Comparison of ENCODE assay signal across 8 cellular contexts in the genomic region with DNA sequence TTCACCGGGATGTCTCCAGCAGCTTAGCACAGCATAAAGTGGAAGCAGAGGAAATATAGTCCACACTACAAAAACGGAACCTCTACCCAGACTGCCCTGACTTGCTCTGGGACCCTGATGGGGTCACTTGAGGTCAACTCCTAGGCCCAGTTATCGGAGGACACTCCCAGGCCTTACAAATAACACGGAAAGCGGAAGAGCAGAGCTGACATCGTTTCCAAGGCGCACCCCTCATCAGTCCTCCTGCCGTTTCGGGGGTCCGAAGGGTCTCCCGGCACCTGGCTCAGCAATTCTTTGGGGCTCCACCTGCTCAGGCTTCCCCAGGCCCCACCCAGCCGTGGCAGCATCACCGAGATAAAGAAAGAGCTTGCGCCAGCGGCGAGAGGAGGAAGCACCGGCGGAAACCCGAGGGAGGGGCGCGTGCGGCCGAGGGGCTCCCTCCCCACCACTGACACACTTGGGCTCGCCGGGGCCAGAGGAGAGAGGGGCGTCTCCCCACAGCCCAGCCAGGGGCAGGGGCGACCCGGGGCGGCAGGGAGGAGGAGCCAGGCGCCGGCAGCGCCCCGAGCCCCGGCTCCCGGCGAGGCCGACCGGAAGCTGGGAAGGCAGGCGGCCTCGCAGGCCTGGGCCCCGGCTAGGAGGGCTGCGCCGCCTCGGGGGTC. TPM values are rescaled to one million over a fixed set of nuclear protein-coding genes. Genes with fewer than 3 reads are reported as not detected.
DNase-seq lines count a peak whose midpoint lies in the region; ATAC-seq and TF ChIP-seq lines count a peak whose summit lies in the region.

No MANE protein-coding gene starts in this region.

- peaks cover 12% of the 10 kb centered on the region for H3K4me1 Mint-ChIP-seq in endothelial cell (ENCODE audit: unreplicated experiment)
- peaks cover 40% of the 10 kb centered on the region for H3K4me1 Mint-ChIP-seq in stimulated activated naive CD8-positive, alpha-beta T cell treated with anti-CD3 and anti-CD28 coated beads, Interleukin-15, Interleukin-2, amounts not matched to agents 100 ng/mL and 50 ng/mL, for 24 hours (ENCODE audit: low read depth)

- H3K9me3 Mint-ChIP-seq in endothelial cell (ENCODE audit: unreplicated experiment): no peaks in the 10 kb centered on the region
- H3K9me3 Mint-ChIP-seq in stimulated activated naive CD8-positive, alpha-beta T cell treated with anti-CD3 and anti-CD28 coated beads, Interleukin-15, Interleukin-2, amounts not matched to agents 100 ng/mL and 50 ng/mL, for 24 hours: no peaks in the 10 kb centered on the region

- CTCF ChIA-PET in AG04449 (lab: Yijun Ruan, JAX): interaction anchor here (1.2 to 12.3 kb wide), 5 partner anchors 13 to 161 kb away, joined by 3 to 218 read pairs (median 4); no protein-coding TSS in a partner anchor

- POLR2A ChIA-PET in AG04449 (lab: Yijun Ruan, JAX): interaction anchor here (1.0 to 1.8 kb wide), 2 partner anchors 41 to 64 kb away, joined by 3 to 5 read pairs; no protein-coding TSS in a partner anchor

- ATAC-seq in GM18907 (IDR thresholded peaks at IDR 0.05; ENCODE audit: unreplicated experiment): peak; percentile 18
- peak; percentile 56 for ATAC-seq in mucosa of descending colon

- peaks cover 31% of the 10 kb centered on the region for H3K4me1 ChIP-seq in mucosa of descending colon (ENCODE audit: low read depth)

- no peaks in the 10 kb centered on the region for H3K36me3 ChIP-seq in mucosa of descending colon (ENCODE audit: low read depth)

- no peaks in the 10 kb centered on the region for H3K9me3 ChIP-seq in mucosa of descending colon

- no peak for DNase-seq in AG04449 (ENCODE audit: low read depth, low spot score)
- DNase-seq in NAMALWA (ENCODE audit: low spot score): peak; percentile 75
- peak; percentile 80 for DNase-seq in activated CD8-positive, alpha-beta memory T cell treated with anti-CD3 and anti-CD28 coated beads, Interleukin-2, amount 50 U/mL, for 48 hours
- peak; percentile 57 for DNase-seq in endothelial cell (ENCODE audit: low spot score)
- peak; percentile 72 to 87 (median 81) for DNase-seq in mucosa of descending colon
- DNase-seq in NCI-H187 treated with DMSO at 0.1 percent for 48 hours (lab: John Stamatoyannopoulos, UW): no peak

- intact Hi-C loops in mucosa of descending colon (cut with DNase I, micrococcal nuclease): no loop called here

- H3K4me3 ChIP-seq in AG04449 (ENCODE audit: low read depth, low read length) (peak overlapping the region; percentile 78), mucosa of descending colon (peak overlapping the region; percentile 93)

- peaks cover 13% of the 10 kb centered on the region for H3K36me3 Mint-ChIP-seq in endothelial cell (ENCODE audit: low read depth, unreplicated experiment)
- H3K36me3 Mint-ChIP-seq in stimulated activated naive CD8-positive, alpha-beta T cell treated with anti-CD3 and anti-CD28 coated beads, Interleukin-15, Interleukin-2, amounts not matched to agents 100 ng/mL and 50 ng/mL, for 24 hours (ENCODE audit: low read depth): peaks cover 22% of the 10 kb centered on the region

- TF ChIP-seq CTCF in AG04449 (IDR thresholded peaks at IDR 0.05; ENCODE audit: insufficient read depth, low read length, missing control alignments) (no peak), endothelial cell (IDR thresholded peaks at IDR 0.05; ENCODE audit: unreplicated experiment) (peak; percentile 14), mucosa of descending colon (IDR thresholded peaks at IDR 0.05) (no peak)

- H3K4me3 Mint-ChIP-seq in endothelial cell (ENCODE audit: unreplicated experiment): peak overlapping the region; percentile 96
- peak overlapping the region; percentile 92 for H3K4me3 Mint-ChIP-seq in stimulated activated naive CD8-positive, alpha-beta T cell treated with anti-CD3 and anti-CD28 coated beads, Interleukin-15, Interleukin-2, amounts not matched to agents 100 ng/mL and 50 ng/mL, for 24 hours

- H3K27me3 Mint-ChIP-seq in endothelial cell (ENCODE audit: unreplicated experiment): peaks cover 16% of the 10 kb centered on the region
- H3K27me3 Mint-ChIP-seq in stimulated activated naive CD8-positive, alpha-beta T cell treated with anti-CD3 and anti-CD28 coated beads, Interleukin-15, Interleukin-2, amounts not matched to agents 100 ng/mL and 50 ng/mL, for 24 hours: no peaks in the 10 kb centered on the region

- peak overlapping the region; percentile 88 for H3K27ac Mint-ChIP-seq in endothelial cell (ENCODE audit: unreplicated experiment)
- H3K27ac Mint-ChIP-seq in stimulated activated naive CD8-positive, alpha-beta T cell treated with anti-CD3 and anti-CD28 coated beads, Interleukin-15, Interleukin-2, amounts not matched to agents 100 ng/mL and 50 ng/mL, for 24 hours: peak overlapping the region; percentile 92

RNA-seq across cellular contexts. Expression of gene CORO7, which starts 0.7 kb away (rescaled TPM):
- 103 TPM for total RNA-seq in endothelial cell (ENCODE audit: unreplicated experiment)
- total RNA-seq in mucosa of descending colon: 10 to 100 TPM; 40.0 to 61.2 (median 49.1) TPM

RNA-seq across cellular contexts. Expression of gene DNAJA3, which starts 10.0 kb away (rescaled TPM):
- total RNA-seq in endothelial cell (ENCODE audit: unreplicated experiment): 32.0 TPM
- 10 to 100 TPM; 47.0 to 58.3 (median 54.8) TPM for total RNA-seq in mucosa of descending colon

RNA-seq across cellular contexts. Expression of gene VASN, which starts 44.0 kb away (rescaled TPM):
- total RNA-seq in endothelial cell (ENCODE audit: unreplicated experiment): 0.67 TPM
- total RNA-seq in mucosa of descending colon: 1 to 10 TPM in 2 of 3 donors, under 1 TPM in 1; 0.93 to 8.4 (median 5.1) TPM

RNA-seq across cellular contexts. Expression of gene NMRAL1, which starts 58.8 kb away (rescaled TPM):
- total RNA-seq in endothelial cell (ENCODE audit: unreplicated experiment) (35.3 TPM), mucosa of descending colon (10 to 100 TPM; 32.4 to 48.9 (median 38.4) TPM)

Comparison
In these comparisons a context has a peak if more than half of its experiments do, and no peak if none do; other contexts are left out.
1. DNase-seq: peak in NAMALWA (single experiment), activated CD8-positive, alpha-beta memory T cell treated with anti-CD3 and anti-CD28 coated beads, Interleukin-2, amount 50 U/mL, for 48 hours (single experiment), endothelial cell (single experiment) and mucosa of descending colon (3 of 3); none in AG04449 (single experiment) and NCI-H187 treated with DMSO at 0.1 percent for 48 hours (single experiment).